Comparison of ENCODE assay signal across 1 cellular context in genomic region chr2:128612628-128613027, GRCh38.
TF ChIP-seq lines count a peak whose summit lies in the region.

No MANE protein-coding gene starts in this region.

TF ChIP-seq in H1, 55 proteins besides CTCF, POLR2A, EP300 and RAD21:
- TF ChIP-seq ATF2 (IDR thresholded peaks at IDR 0.05; ENCODE audit: low read length), result no peak
- no peak for TF ChIP-seq RFX5 (IDR thresholded peaks at IDR 0.05; ENCODE audit: borderline replicate concordance, low read depth, low read length)
- no peak for TF ChIP-seq GABPA (IDR thresholded peaks at IDR 0.05; ENCODE audit: borderline replicate concordance, insufficient read depth, low read length)
- no peak for TF ChIP-seq SP1 (IDR thresholded peaks at IDR 0.05; ENCODE audit: low read depth, low read length)
- no peak for TF ChIP-seq TEAD4 (IDR thresholded peaks at IDR 0.05; ENCODE audit: low read depth, low read length)
- no peak for TF ChIP-seq ATF3 (IDR thresholded peaks at IDR 0.05; ENCODE audit: insufficient read depth, low read depth, low read length)
- TF ChIP-seq CREB1 (IDR thresholded peaks at IDR 0.05), result no peak
- TF ChIP-seq NANOG (IDR thresholded peaks at IDR 0.05; ENCODE audit: insufficient read depth, low read depth, low read length, poor library complexity, severe bottlenecking), result no peak
- TF ChIP-seq KDM1A (IDR thresholded peaks at IDR 0.05; ENCODE audit: borderline replicate concordance, low read length), result no peak
- no peak for TF ChIP-seq SIRT6 (IDR thresholded peaks at IDR 0.05; ENCODE audit: low read length)
- TF ChIP-seq TCF12 (IDR thresholded peaks at IDR 0.05; ENCODE audit: low read depth, low read length), result no peak
